Comparison of ENCODE assay signal across 8 cellular contexts in the genomic region with DNA sequence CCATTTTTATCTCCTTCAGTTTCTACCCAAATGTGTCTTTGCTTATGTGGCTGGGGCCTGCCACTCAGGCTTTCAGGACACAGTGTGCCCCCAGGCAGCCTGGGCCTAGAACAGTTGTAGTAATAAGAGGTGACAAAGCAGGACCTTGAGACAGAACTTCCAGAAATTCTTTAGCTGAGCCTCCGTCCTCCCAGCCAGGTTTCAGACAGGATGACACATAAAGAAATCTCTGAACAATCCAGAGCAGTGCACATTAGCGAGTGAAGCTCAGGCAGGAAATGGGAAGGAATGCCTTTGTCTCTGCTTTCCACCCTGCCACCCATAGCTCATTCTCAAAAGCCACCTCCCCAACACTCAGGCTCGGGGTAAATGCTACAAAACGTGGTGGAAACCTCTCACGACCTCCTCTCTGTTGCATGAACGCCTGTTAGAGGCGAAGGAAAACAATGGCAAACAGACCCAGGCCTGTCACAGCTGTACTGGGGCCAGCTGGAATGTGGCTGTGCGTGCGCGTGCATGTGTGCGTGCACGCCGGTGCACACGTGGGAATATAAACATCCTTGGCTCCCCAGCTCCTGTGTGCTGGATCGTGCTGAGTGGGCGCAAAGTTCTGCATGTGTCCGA.
DNase-seq lines count a peak whose midpoint lies in the region; ATAC-seq and TF ChIP-seq lines count a peak whose summit lies in the region.

No MANE protein-coding gene starts in this region.

- POLR2A ChIA-PET in AG04450 (lab: Yijun Ruan, JAX): interaction anchor here (1.1 kb wide), 1 partner anchor 287 kb away, joined by 3 read pairs; a partner anchor contains a TSS

- H3K4me1 Mint-ChIP-seq in T-helper 17 cell: peaks cover 35% of the 10 kb centered on the region

- no peaks in the 10 kb centered on the region for H3K36me3 Mint-ChIP-seq in T-helper 17 cell (ENCODE audit: low read depth)

- peak overlapping the region; percentile 80 for H3K4me3 Mint-ChIP-seq in T-helper 17 cell

- CTCF ChIA-PET in AG04450 (lab: Charles Lee): interaction anchor here (0.5 to 1.2 kb wide), 3 partner anchors 283 to 562 kb away, joined by 3 to 5 read pairs (median 3); no protein-coding TSS in a partner anchor

- TF ChIP-seq CTCF in AG04450 (IDR thresholded peaks at IDR 0.05; ENCODE audit: low read depth, low read length): no peak

- H3K9me3 ChIP-seq in AG04450 (ENCODE audit: control insufficient read depth, insufficient read depth, low read length) (no peaks in the 10 kb centered on the region), T-helper 17 cell (ENCODE audit: control insufficient read depth, low read length, poor library complexity, severe bottlenecking) (no peaks in the 10 kb centered on the region)

- H3K4me3 ChIP-seq in AG04450 (ENCODE audit: low read depth, low read length): no peak overlapping the region

- peak overlapping the region; percentile 93 for H3K27ac Mint-ChIP-seq in T-helper 17 cell

- H3K27ac ChIP-seq in AG04450 (ENCODE audit: low read depth, low read length): peak overlapping the region; percentile 84

- no peaks in the 10 kb centered on the region for H3K27me3 Mint-ChIP-seq in T-helper 17 cell

- no peaks in the 10 kb centered on the region for H3K27me3 ChIP-seq in AG04450 (ENCODE audit: control insufficient read depth, insufficient read depth, low read length)

- peak; percentile 12 for ATAC-seq in GM21515 (IDR thresholded peaks at IDR 0.05; ENCODE audit: unreplicated experiment)
- ATAC-seq in T-helper 17 cell: peak; percentile 1
- peak; percentile 14 for ATAC-seq in left lobe of liver

- no peak for DNase-seq in AG04450 (ENCODE audit: low read depth, low spot score)
- DNase-seq in T-helper 17 cell: no peak
- no peak for DNase-seq in left lobe of liver (ENCODE audit: low spot score)
- no peak for DNase-seq in SK-N-DZ (ENCODE audit: low spot score)
- DNase-seq in NK-92 treated with Interleukin-12 subunit alpha and Interleukin-12 subunit beta, amount 100 ng/mL, for 24 hours (lab: John Stamatoyannopoulos, UW): no peak
- DNase-seq in GM19240 (ENCODE audit: insufficient read length, low spot score): no peak
- no peak for DNase-seq in LoVo (ENCODE audit: low spot score)
